10 cellular contexts compared by ENCODE assay signal in genomic region chr3:114380233-114380645, GRCh38.
DNase-seq lines count a peak whose midpoint lies in the region; ATAC-seq, FAIRE-seq and TF ChIP-seq lines count a peak whose summit lies in the region.
"Had no signal": no experiment of that assay in that cellular context is flagged by ENCODE, and none has a peak within 500 bp of the region (broad histone marks: within the 10 kb centered on the region; RNA-seq: fewer than 3 reads in every experiment).

No MANE protein-coding gene starts in this region.

- POLR2A ChIA-PET in CD4-positive, alpha-beta T cell (lab: Charles Lee), result no interaction called here

- no peaks in the 10 kb centered on the region for H3K4me1 Mint-ChIP-seq in activated T-cell treated with anti-CD3 and anti-CD28 coated beads, Interleukin-2, amount 50 U/mL, for 72 hours (ENCODE audit: low read depth)
- H3K4me1 Mint-ChIP-seq in CD4-positive, alpha-beta T cell (ENCODE audit: low read depth), result peaks cover 13% of the 10 kb centered on the region

- CTCF ChIA-PET in CD4-positive, alpha-beta T cell (lab: Charles Lee), result interaction anchor here (0.8 kb wide), 1 partner anchor 97 kb away, joined by 3 read pairs; no protein-coding TSS in a partner anchor

- no peak for FAIRE-seq in GM12891 (lab: Jason Lieb, UNC)

- no peaks in the 10 kb centered on the region for H3K9me3 ChIP-seq in prostate gland
- H3K9me3 ChIP-seq in CD4-positive, alpha-beta T cell (ENCODE audit: control insufficient read depth, low read length), result no peaks in the 10 kb centered on the region
- H3K9me3 ChIP-seq: neutrophil had no signal

- no peaks in the 10 kb centered on the region for H3K27me3 Mint-ChIP-seq in activated T-cell treated with anti-CD3 and anti-CD28 coated beads, Interleukin-2, amount 50 U/mL, for 72 hours (ENCODE audit: low read depth)
- no peaks in the 10 kb centered on the region for H3K27me3 Mint-ChIP-seq in CD4-positive, alpha-beta T cell
- H3K27me3 Mint-ChIP-seq: CD8-positive, alpha-beta memory T cell had no signal

- no peaks in the 10 kb centered on the region for H3K27me3 ChIP-seq in prostate gland (replicated peaks; ENCODE audit: insufficient read depth)
- no peaks in the 10 kb centered on the region for H3K27me3 ChIP-seq in CD4-positive, alpha-beta T cell (ENCODE audit: control insufficient read depth, insufficient read depth, low read length)
- H3K27me3 ChIP-seq: neutrophil had no signal

- peak overlapping the region; percentile 61 to 62 for H3K27ac ChIP-seq in prostate gland
- H3K27ac ChIP-seq in CD4-positive, alpha-beta T cell (ENCODE audit: low read depth, low read length), result no peak overlapping the region
- H3K27ac ChIP-seq: neutrophil had no signal

- H3K4me3 ChIP-seq in astrocyte of the cerebellum (ENCODE audit: low read depth, low read length), result no peak overlapping the region
- H3K4me3 ChIP-seq in prostate gland, result no peak overlapping the region

- 15% methylated on average over 4 of the region's 4 CpGs for WGBS in prostate gland

- TF ChIP-seq CTCF in astrocyte of the cerebellum (IDR thresholded peaks at IDR 0.05; ENCODE audit: low read depth, low read length, missing control alignments) (no peak), prostate gland (IDR thresholded peaks at IDR 0.05) (no peak)
- no peak for TF ChIP-seq CTCF in CD4-positive, alpha-beta T cell (IDR thresholded peaks at IDR 0.05)

- H3K36me3 Mint-ChIP-seq in activated T-cell treated with anti-CD3 and anti-CD28 coated beads, Interleukin-2, amount 50 U/mL, for 72 hours (ENCODE audit: insufficient read depth in 2 of 2), result peaks cover 0 to 2% of the 10 kb centered on the region in 2 donors
- H3K36me3 Mint-ChIP-seq in CD4-positive, alpha-beta T cell (ENCODE audit: low read depth), result peaks cover 47% of the 10 kb centered on the region

- ATAC-seq in left ventricle myocardium superior, result peak; percentile 83
- no peak for ATAC-seq in activated T-cell treated with anti-CD3 and anti-CD28 coated beads, Interleukin-2, amount 50 U/mL, for 72 hours (replicated peaks in 1 of 2)
- ATAC-seq in CD4-positive, alpha-beta T cell (ENCODE audit: poor library complexity), result no peak

- no peak for TF ChIP-seq POLR2A in prostate gland (IDR thresholded peaks at IDR 0.05)
- no peak for TF ChIP-seq POLR2A in GM12891 (IDR thresholded peaks at IDR 0.05; ENCODE audit: low read depth, low read length)

- H3K27ac Mint-ChIP-seq in activated T-cell treated with anti-CD3 and anti-CD28 coated beads, Interleukin-2, amount 50 U/mL, for 72 hours, result no peak overlapping the region
- no peak overlapping the region for H3K27ac Mint-ChIP-seq in CD4-positive, alpha-beta T cell
- H3K27ac Mint-ChIP-seq: CD8-positive, alpha-beta memory T cell had no signal

- in situ Hi-C loops in astrocyte of the cerebellum (cut with HindIII; ENCODE audit: low sequenced_read_pairs), result no loop called here

- H3K36me3 ChIP-seq in prostate gland, result no peaks in the 10 kb centered on the region

- intact Hi-C loops in left ventricle myocardium superior (cut with micrococcal nuclease), result loop anchor here (10.0 kb wide), 1 partner anchor 715 kb away; no protein-coding TSS in a partner anchor
- intact Hi-C loops in prostate gland (cut with DNase I), result loop anchor here (10.0 kb wide), 3 partner anchors 65 to 715 kb away; no protein-coding TSS in a partner anchor
- intact Hi-C loops in CD4-positive, alpha-beta T cell (cut with DNase I, micrococcal nuclease), result loop anchor here (5.0 to 10.0 kb wide), 3 partner anchors 787 to 1437 kb away; no protein-coding TSS in a partner anchor

- H3K4me1 ChIP-seq in prostate gland (replicated peaks), result no peaks in the 10 kb centered on the region

- no peaks in the 10 kb centered on the region for H3K9me3 Mint-ChIP-seq in activated T-cell treated with anti-CD3 and anti-CD28 coated beads, Interleukin-2, amount 50 U/mL, for 72 hours
- no peaks in the 10 kb centered on the region for H3K9me3 Mint-ChIP-seq in CD4-positive, alpha-beta T cell
- H3K9me3 Mint-ChIP-seq: CD8-positive, alpha-beta memory T cell had no signal

- H3K4me3 Mint-ChIP-seq in activated T-cell treated with anti-CD3 and anti-CD28 coated beads, Interleukin-2, amount 50 U/mL, for 72 hours, result no peak overlapping the region
- H3K4me3 Mint-ChIP-seq in CD4-positive, alpha-beta T cell, result no peak overlapping the region
- H3K4me3 Mint-ChIP-seq: CD8-positive, alpha-beta memory T cell had no signal

- DNase-seq in Ammon's horn (ENCODE audit: low spot score) (peak; percentile 86), astrocyte of the cerebellum (ENCODE audit: low read depth) (peak; percentile 78), left ventricle myocardium superior (peak; percentile 87), prostate gland (ENCODE audit: low spot score) (peak; percentile 40), DMS79 treated with DMSO at 0.1 percent for 48 hours (lab: John Stamatoyannopoulos, UW) (no peak), GM12891 (ENCODE audit: insufficient read length, low spot score) (no peak)
- DNase-seq in activated T-cell treated with anti-CD3 and anti-CD28 coated beads, Interleukin-2, amount 50 U/mL, for 72 hours, result no peak
- DNase-seq in CD4-positive, alpha-beta T cell, result no peak
- DNase-seq: CD8-positive, alpha-beta memory T cell had no signal

TF ChIP-seq in GM12891, 5 proteins besides CTCF, POLR2A, EP300 and RAD21:
- no peak for TF ChIP-seq TAF1 (IDR thresholded peaks at IDR 0.05; ENCODE audit: low read depth, low read length)
- no peak for TF ChIP-seq POLR2AphosphoS5 (IDR thresholded peaks at IDR 0.05; ENCODE audit: low read depth, low read length)
- TF ChIP-seq POU2F2 (IDR thresholded peaks at IDR 0.05; ENCODE audit: low read depth, low read length), result no peak
- TF ChIP-seq SPI1 (IDR thresholded peaks at IDR 0.05; ENCODE audit: low read depth, low read length), result no peak
- TF ChIP-seq PAX5 (IDR thresholded peaks at IDR 0.05; ENCODE audit: insufficient read depth, low read length, severe bottlenecking), result no peak

Comparison
In these comparisons a context has a peak if more than half of its experiments do, and no peak if none do; other contexts are left out.
1. DNase-seq: peak in Ammon's horn (single experiment), astrocyte of the cerebellum (single experiment), left ventricle myocardium superior (single experiment) and prostate gland (single experiment); none in DMS79 treated with DMSO at 0.1 percent for 48 hours (single experiment), activated T-cell treated with anti-CD3 and anti-CD28 coated beads, Interleukin-2, amount 50 U/mL, for 72 hours (0 of 2), CD4-positive, alpha-beta T cell (0 of 10) and GM12891 (single experiment).